18 cellular contexts compared by ENCODE assay signal in the genomic region with DNA sequence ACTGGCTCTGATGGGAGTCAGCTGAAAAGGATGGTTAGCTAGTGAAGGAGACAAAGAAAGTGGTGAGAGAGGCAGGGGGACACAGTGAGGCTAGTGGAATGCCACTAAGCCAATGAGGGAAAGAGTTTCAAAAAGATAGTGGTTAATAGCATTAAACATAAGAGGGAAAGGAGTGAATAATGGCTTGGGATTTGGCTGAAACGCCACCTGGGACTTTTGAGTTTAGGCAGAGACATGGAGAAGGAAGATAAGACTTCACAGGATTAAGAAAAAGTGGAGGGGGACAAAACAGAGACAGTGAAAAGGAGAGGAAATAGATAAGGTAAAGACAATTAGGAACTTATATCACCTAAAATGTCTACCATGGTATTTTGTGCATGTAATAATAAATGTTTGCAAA. TPM values are rescaled to one million over a fixed set of nuclear protein-coding genes. Genes with fewer than 3 reads are reported as not detected.
DNase-seq lines count a peak whose midpoint lies in the region; ATAC-seq and FAIRE-seq lines count a peak whose summit lies in the region.
"Had no signal": no experiment of that assay in that cellular context is flagged by ENCODE, and none has a peak within 500 bp of the region (broad histone marks: within the 10 kb centered on the region; RNA-seq: fewer than 3 reads in every experiment).

No MANE protein-coding gene starts in this region.

- H3K27me3 ChIP-seq in aorta (ENCODE audit: control insufficient read depth in 1 of 2, insufficient read depth in 2 of 2, low read length in 1 of 2) = no peaks in the 10 kb centered on the region
- H3K27me3 ChIP-seq: breast epithelium had no signal

- no peak overlapping the region for H3K4me3 ChIP-seq in aorta (ENCODE audit: low read length in 2 of 2)
- H3K4me3 ChIP-seq: breast epithelium had no signal

- H3K4me1 ChIP-seq in aorta (ENCODE audit: control insufficient read depth in 1 of 2, insufficient read depth in 2 of 2, low read length in 2 of 2) = no peaks in the 10 kb centered on the region
- H3K4me1 ChIP-seq: breast epithelium had no signal

- no peak for ATAC-seq in stimulated activated effector memory CD8-positive, alpha-beta T cell treated with anti-CD3 and anti-CD28 coated beads, Interleukin-12 subunit alpha, Interleukin-12 subunit beta, amount 100 ng/mL, for 72 hours
- no peak for ATAC-seq in aorta (ENCODE audit: low FRiP score)
- ATAC-seq: natural killer cell had no signal

- FAIRE-seq in RCC 7860 (lab: Jason Lieb, UNC) = no peak

- H3K27ac Mint-ChIP-seq in activated naive CD4-positive, alpha-beta T cell treated with anti-CD3 and anti-CD28 coated beads, Interleukin-2, amount 50 U/mL, for 24 hours = peak overlapping the region; percentile 100
- peak overlapping the region; percentile 67 for H3K27ac Mint-ChIP-seq in activated T-helper 2 cell treated with anti-CD3 and anti-CD28 coated beads, Interferon-gamma antibody, Interleukin-2, Interleukin-4, amounts not matched to agents 10 μg/mL and 5 μg/mL and 100 μg/mL, durations not matched to agents 14 hours and 24 hours and 36 hours
- H3K27ac Mint-ChIP-seq in stimulated activated effector memory CD8-positive, alpha-beta T cell treated with anti-CD3 and anti-CD28 coated beads, Interleukin-12 subunit alpha, Interleukin-12 subunit beta, amount 100 ng/mL, for 72 hours = peak overlapping the region; percentile 96
- H3K27ac Mint-ChIP-seq: natural killer cell had no signal

- H3K4me1 Mint-ChIP-seq in activated naive CD4-positive, alpha-beta T cell treated with anti-CD3 and anti-CD28 coated beads, Interleukin-2, amount 50 U/mL, for 24 hours = peaks cover 85% of the 10 kb centered on the region
- peaks cover 85% of the 10 kb centered on the region for H3K4me1 Mint-ChIP-seq in activated T-helper 2 cell treated with anti-CD3 and anti-CD28 coated beads, Interferon-gamma antibody, Interleukin-2, Interleukin-4, amounts not matched to agents 10 μg/mL and 5 μg/mL and 100 μg/mL, durations not matched to agents 14 hours and 24 hours and 36 hours (ENCODE audit: low read depth)
- peaks cover 66% of the 10 kb centered on the region for H3K4me1 Mint-ChIP-seq in stimulated activated effector memory CD8-positive, alpha-beta T cell treated with anti-CD3 and anti-CD28 coated beads, Interleukin-12 subunit alpha, Interleukin-12 subunit beta, amount 100 ng/mL, for 72 hours

- peaks cover 5% of the 10 kb centered on the region for H3K9me3 Mint-ChIP-seq in activated naive CD4-positive, alpha-beta T cell treated with anti-CD3 and anti-CD28 coated beads, Interleukin-2, amount 50 U/mL, for 24 hours
- no peaks in the 10 kb centered on the region for H3K9me3 Mint-ChIP-seq in activated T-helper 2 cell treated with anti-CD3 and anti-CD28 coated beads, Interferon-gamma antibody, Interleukin-2, Interleukin-4, amounts not matched to agents 10 μg/mL and 5 μg/mL and 100 μg/mL, durations not matched to agents 14 hours and 24 hours and 36 hours
- no peaks in the 10 kb centered on the region for H3K9me3 Mint-ChIP-seq in stimulated activated effector memory CD8-positive, alpha-beta T cell treated with anti-CD3 and anti-CD28 coated beads, Interleukin-12 subunit alpha, Interleukin-12 subunit beta, amount 100 ng/mL, for 72 hours
- H3K9me3 Mint-ChIP-seq: natural killer cell had no signal

- 83 to 85% methylated on average over 1 of the region's 1 CpG for WGBS in aorta, 2 donors

- peaks cover 35% of the 10 kb centered on the region for H3K36me3 Mint-ChIP-seq in activated naive CD4-positive, alpha-beta T cell treated with anti-CD3 and anti-CD28 coated beads, Interleukin-2, amount 50 U/mL, for 24 hours
- peaks cover 70% of the 10 kb centered on the region for H3K36me3 Mint-ChIP-seq in activated T-helper 2 cell treated with anti-CD3 and anti-CD28 coated beads, Interferon-gamma antibody, Interleukin-2, Interleukin-4, amounts not matched to agents 10 μg/mL and 5 μg/mL and 100 μg/mL, durations not matched to agents 14 hours and 24 hours and 36 hours (ENCODE audit: low read depth)
- peaks cover 89% of the 10 kb centered on the region for H3K36me3 Mint-ChIP-seq in stimulated activated effector memory CD8-positive, alpha-beta T cell treated with anti-CD3 and anti-CD28 coated beads, Interleukin-12 subunit alpha, Interleukin-12 subunit beta, amount 100 ng/mL, for 72 hours
- H3K36me3 Mint-ChIP-seq: natural killer cell had no signal

- intact Hi-C loops in activated T-helper 2 cell treated with anti-CD3 and anti-CD28 coated beads, Interferon-gamma antibody, Interleukin-2, Interleukin-4, amounts not matched to agents 10 μg/mL and 5 μg/mL and 100 μg/mL, durations not matched to agents 14 hours and 24 hours and 36 hours (cut with micrococcal nuclease) = no loop called here
- intact Hi-C loops in aorta (cut with DNase I) = no loop called here

- H3K36me3 ChIP-seq in aorta (ENCODE audit: control insufficient read depth in 1 of 2, insufficient read depth in 2 of 2, low read length in 1 of 2) = no peaks in the 10 kb centered on the region
- H3K36me3 ChIP-seq: breast epithelium had no signal

- no peak overlapping the region for H3K27ac ChIP-seq in aorta (ENCODE audit: low read depth in 1 of 2, low read length in 2 of 2)
- H3K27ac ChIP-seq: breast epithelium, VCaP had no signal

- no peaks in the 10 kb centered on the region for H3K27me3 Mint-ChIP-seq in activated naive CD4-positive, alpha-beta T cell treated with anti-CD3 and anti-CD28 coated beads, Interleukin-2, amount 50 U/mL, for 24 hours
- H3K27me3 Mint-ChIP-seq in activated T-helper 2 cell treated with anti-CD3 and anti-CD28 coated beads, Interferon-gamma antibody, Interleukin-2, Interleukin-4, amounts not matched to agents 10 μg/mL and 5 μg/mL and 100 μg/mL, durations not matched to agents 14 hours and 24 hours and 36 hours (ENCODE audit: low read depth) = no peaks in the 10 kb centered on the region

- H3K4me3 Mint-ChIP-seq in activated naive CD4-positive, alpha-beta T cell treated with anti-CD3 and anti-CD28 coated beads, Interleukin-2, amount 50 U/mL, for 24 hours = peak overlapping the region; percentile 91
- peak overlapping the region; percentile 17 for H3K4me3 Mint-ChIP-seq in activated T-helper 2 cell treated with anti-CD3 and anti-CD28 coated beads, Interferon-gamma antibody, Interleukin-2, Interleukin-4, amounts not matched to agents 10 μg/mL and 5 μg/mL and 100 μg/mL, durations not matched to agents 14 hours and 24 hours and 36 hours (ENCODE audit: low read depth)
- peak overlapping the region; percentile 77 for H3K4me3 Mint-ChIP-seq in stimulated activated effector memory CD8-positive, alpha-beta T cell treated with anti-CD3 and anti-CD28 coated beads, Interleukin-12 subunit alpha, Interleukin-12 subunit beta, amount 100 ng/mL, for 72 hours
- H3K4me3 Mint-ChIP-seq: natural killer cell had no signal

- H3K9me3 ChIP-seq in aorta (ENCODE audit: control insufficient read depth, low read length) = no peaks in the 10 kb centered on the region
- H3K9me3 ChIP-seq: breast epithelium had no signal

- no peak for DNase-seq in activated naive CD4-positive, alpha-beta T cell treated with Interleukin-2 at 50 U/mL for 16 hours
- DNase-seq in NCI-H524 treated with DMSO at 0.1 percent for 48 hours (lab: John Stamatoyannopoulos, UW) (peak; percentile 42), aorta (no peak), islet precursor cell (no peak), RCC 7860 (ENCODE audit: low spot score) (no peak)
- DNase-seq in activated T-helper 2 cell treated with anti-CD3 and anti-CD28 coated beads, Interferon-gamma antibody, Interleukin-2, Interleukin-4, amounts not matched to agents 10 μg/mL and 5 μg/mL and 100 μg/mL, durations not matched to agents 14 hours and 24 hours and 36 hours (ENCODE audit: low spot score) = no peak
- no peak for DNase-seq in stimulated activated effector memory CD8-positive, alpha-beta T cell treated with anti-CD3 and anti-CD28 coated beads, Interleukin-12 subunit alpha, Interleukin-12 subunit beta, amount 100 ng/mL, for 72 hours (ENCODE audit: low spot score in 2 of 2)
- DNase-seq: dermis blood vessel endothelial cell; natural killer cell; NCI-H1694; NCI-H226; stimulated activated naive CD4-positive, alpha-beta T cell; trophoblast cell had no signal

RNA-seq across cellular contexts. Expression of a gene that starts 6.9 kb away (rescaled TPM):
- 53.6 and 59.3 TPM in 2 replicates for total RNA-seq in activated T-helper 2 cell treated with anti-CD3 and anti-CD28 coated beads, Interferon-gamma antibody, Interleukin-2, Interleukin-4, amounts not matched to agents 10 μg/mL and 5 μg/mL and 100 μg/mL, durations not matched to agents 14 hours and 24 hours and 36 hours
- total RNA-seq in aorta = 10 to 100 TPM in 1 of 2 donors, 1 to 10 TPM in 1; 7.4 to 11.0 TPM
- polyA plus RNA-seq in aorta = 1 to 10 TPM; 1.0 to 4.0 TPM
- total RNA-seq: fibroblast of villous mesenchyme, kidney epithelial cell had no signal

Comparison
In these comparisons a context has a peak if more than half of its experiments do, and no peak if none do; other contexts are left out.
1. H3K4me3 Mint-ChIP-seq: peak in every context shown above with its lines; median percentile 91 in activated naive CD4-positive, alpha-beta T cell treated with anti-CD3 and anti-CD28 coated beads, Interleukin-2, amount 50 U/mL, for 24 hours; 77 in stimulated activated effector memory CD8-positive, alpha-beta T cell treated with anti-CD3 and anti-CD28 coated beads, Interleukin-12 subunit alpha, Interleukin-12 subunit beta, amount 100 ng/mL, for 72 hours; 17 in activated T-helper 2 cell treated with anti-CD3 and anti-CD28 coated beads, Interferon-gamma antibody, Interleukin-2, Interleukin-4, amounts not matched to agents 10 μg/mL and 5 μg/mL and 100 μg/mL, durations not matched to agents 14 hours and 24 hours and 36 hours.